1 cellular context compared by ENCODE assay signal in the genomic region with DNA sequence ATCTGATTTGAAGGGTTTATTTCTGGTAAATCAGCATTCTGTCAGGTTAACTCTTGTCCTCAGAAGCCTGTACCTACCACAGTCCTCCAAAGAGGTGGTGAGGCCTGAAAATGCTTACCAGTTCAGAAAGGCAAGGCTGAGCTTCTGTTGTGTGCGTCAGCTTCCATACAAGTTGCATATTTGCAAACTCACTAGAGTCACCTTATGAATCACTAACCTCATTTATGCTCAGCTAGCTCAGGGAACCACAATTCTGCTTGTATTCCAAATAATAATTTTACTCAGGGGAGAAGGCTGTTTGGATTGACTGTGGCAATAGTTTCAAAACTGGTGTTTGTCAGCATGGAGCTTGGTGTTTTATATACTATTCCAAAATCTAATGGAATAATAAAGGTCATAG.
A peak's percentile ranks its signal among the peaks of the same experiment; 100 is the strongest.
TF ChIP-seq lines count a peak whose summit lies in the region.

No MANE protein-coding gene starts in this region.

TF ChIP-seq in SK-N-SH, 30 proteins besides CTCF, POLR2A, EP300 and RAD21 (continued from another document):
- TF ChIP-seq, protein P1, sequence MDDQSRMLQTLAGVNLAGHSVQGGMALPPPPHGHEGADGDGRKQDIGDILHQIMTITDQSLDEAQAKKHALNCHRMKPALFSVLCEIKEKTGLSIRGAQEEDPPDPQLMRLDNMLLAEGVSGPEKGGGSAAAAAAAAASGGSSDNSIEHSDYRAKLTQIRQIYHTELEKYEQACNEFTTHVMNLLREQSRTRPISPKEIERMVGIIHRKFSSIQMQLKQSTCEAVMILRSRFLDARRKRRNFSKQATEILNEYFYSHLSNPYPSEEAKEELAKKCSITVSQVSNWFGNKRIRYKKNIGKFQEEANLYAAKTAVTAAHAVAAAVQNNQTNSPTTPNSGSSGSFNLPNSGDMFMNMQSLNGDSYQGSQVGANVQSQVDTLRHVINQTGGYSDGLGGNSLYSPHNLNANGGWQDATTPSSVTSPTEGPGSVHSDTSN (IDR thresholded peaks at IDR 0.05) = 0 out of 2 replicates have a peak, but pooled peaks have one; percentile 22
- TF ChIP-seq, protein P2, sequence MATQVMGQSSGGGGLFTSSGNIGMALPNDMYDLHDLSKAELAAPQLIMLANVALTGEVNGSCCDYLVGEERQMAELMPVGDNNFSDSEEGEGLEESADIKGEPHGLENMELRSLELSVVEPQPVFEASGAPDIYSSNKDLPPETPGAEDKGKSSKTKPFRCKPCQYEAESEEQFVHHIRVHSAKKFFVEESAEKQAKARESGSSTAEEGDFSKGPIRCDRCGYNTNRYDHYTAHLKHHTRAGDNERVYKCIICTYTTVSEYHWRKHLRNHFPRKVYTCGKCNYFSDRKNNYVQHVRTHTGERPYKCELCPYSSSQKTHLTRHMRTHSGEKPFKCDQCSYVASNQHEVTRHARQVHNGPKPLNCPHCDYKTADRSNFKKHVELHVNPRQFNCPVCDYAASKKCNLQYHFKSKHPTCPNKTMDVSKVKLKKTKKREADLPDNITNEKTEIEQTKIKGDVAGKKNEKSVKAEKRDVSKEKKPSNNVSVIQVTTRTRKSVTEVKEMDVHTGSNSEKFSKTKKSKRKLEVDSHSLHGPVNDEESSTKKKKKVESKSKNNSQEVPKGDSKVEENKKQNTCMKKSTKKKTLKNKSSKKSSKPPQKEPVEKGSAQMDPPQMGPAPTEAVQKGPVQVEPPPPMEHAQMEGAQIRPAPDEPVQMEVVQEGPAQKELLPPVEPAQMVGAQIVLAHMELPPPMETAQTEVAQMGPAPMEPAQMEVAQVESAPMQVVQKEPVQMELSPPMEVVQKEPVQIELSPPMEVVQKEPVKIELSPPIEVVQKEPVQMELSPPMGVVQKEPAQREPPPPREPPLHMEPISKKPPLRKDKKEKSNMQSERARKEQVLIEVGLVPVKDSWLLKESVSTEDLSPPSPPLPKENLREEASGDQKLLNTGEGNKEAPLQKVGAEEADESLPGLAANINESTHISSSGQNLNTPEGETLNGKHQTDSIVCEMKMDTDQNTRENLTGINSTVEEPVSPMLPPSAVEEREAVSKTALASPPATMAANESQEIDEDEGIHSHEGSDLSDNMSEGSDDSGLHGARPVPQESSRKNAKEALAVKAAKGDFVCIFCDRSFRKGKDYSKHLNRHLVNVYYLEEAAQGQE (IDR thresholded peaks at IDR 0.05; ENCODE audit: low read depth, low read length) = no peak
